ENCODE assay signal across 8 cellular contexts in genomic region chr1:166165661-166166399, GRCh38. TPM values are rescaled to one million over a fixed set of nuclear protein-coding genes. Genes with fewer than 3 reads are reported as not detected.
A peak's percentile ranks its signal among the peaks of the same experiment; 100 is the strongest.
DNase-seq lines count a peak whose midpoint lies in the region; FAIRE-seq and TF ChIP-seq lines count a peak whose summit lies in the region.

No MANE protein-coding gene starts in this region.

- H3K36me3 ChIP-seq in cardiac muscle cell (no peaks in the 10 kb centered on the region), mucosa of rectum (ENCODE audit: control insufficient read depth in 2 of 2, insufficient read depth in 2 of 2, low read length in 2 of 2) (no peaks in the 10 kb centered on the region), vagina (no peaks in the 10 kb centered on the region)

- H3K4me1 ChIP-seq in cardiac muscle cell (ENCODE audit: low read depth) (peaks cover 6% of the 10 kb centered on the region), mucosa of rectum (ENCODE audit: control insufficient read depth in 2 of 2, insufficient read depth in 2 of 2, low read length in 2 of 2) (peaks cover 22% of the 10 kb centered on the region in 2 donors), vagina (peaks cover 15% of the 10 kb centered on the region)

- peaks cover 75% of the 10 kb centered on the region for H3K27me3 ChIP-seq in cardiac muscle cell
- H3K27me3 ChIP-seq in mucosa of rectum (ENCODE audit: control insufficient read depth in 2 of 2, insufficient read depth in 2 of 2, low read length in 2 of 2): peaks cover 10 to 17% of the 10 kb centered on the region in 2 donors
- no peaks in the 10 kb centered on the region for H3K27me3 ChIP-seq in vagina

- intact Hi-C loops in cardiac septum (cut with DNase I) (loop anchor here (2.0 to 10.0 kb wide), 4 partner anchors 141 to 761 kb away; partner anchors contain the start of gene ALDH9A1), vagina (cut with DNase I) (no loop called here)

- no peak for TF ChIP-seq POLR2A in vagina (IDR thresholded peaks at IDR 0.05)

- peak overlapping the region; percentile 90 for H3K4me3 ChIP-seq in cardiac muscle cell
- peak overlapping the region; percentile 64 to 65 for H3K4me3 ChIP-seq in mucosa of rectum (ENCODE audit: low read length in 2 of 2)
- H3K4me3 ChIP-seq in vagina: peak overlapping the region; percentile 54 to 81

- no peak for FAIRE-seq in RCC 7860 (lab: Jason Lieb, UNC)

- no peak for TF ChIP-seq CTCF in cardiac muscle cell (IDR thresholded peaks at IDR 0.05; ENCODE audit: low read depth, low read length)
- TF ChIP-seq CTCF in vagina (IDR thresholded peaks at IDR 0.05): no peak

- H3K27ac ChIP-seq in cardiac muscle cell (no peak overlapping the region), mucosa of rectum (ENCODE audit: low read depth in 2 of 2, low read length in 2 of 2) (no peak overlapping the region), vagina (no peak overlapping the region)

- no peaks in the 10 kb centered on the region for H3K9me3 ChIP-seq in cardiac muscle cell (ENCODE audit: low read depth)
- no peaks in the 10 kb centered on the region for H3K9me3 ChIP-seq in mucosa of rectum (ENCODE audit: control insufficient read depth in 2 of 2, low read length in 2 of 2)
- H3K9me3 ChIP-seq in vagina: no peaks in the 10 kb centered on the region

- H3K9ac ChIP-seq in mucosa of rectum (ENCODE audit: low read depth in 1 of 2, low read length in 2 of 2): no peak overlapping the region

- peak in 1 of 2 donors; percentile 9 for DNase-seq in cardiac muscle cell (ENCODE audit: low read depth in 1 of 2, low spot score in 1 of 2)
- no peak for DNase-seq in cardiac septum (ENCODE audit: low spot score)
- peak; percentile 22 for DNase-seq in NCI-H82 treated with DMSO at 0.1 percent for 48 hours (lab: John Stamatoyannopoulos, UW; ENCODE audit: unreplicated experiment)
- peak; percentile 10 for DNase-seq in dermis blood vessel endothelial cell
- no peak for DNase-seq in vagina (ENCODE audit: extremely low spot score in 2 of 2)
- no peak for DNase-seq in RCC 7860 (ENCODE audit: low spot score)
- DNase-seq in epidermal melanocyte (ENCODE audit: insufficient read length, low spot score): no peak

RNA-seq across cellular contexts. Expression of gene FAM78B, which starts 1.0 kb away (rescaled TPM):
- total RNA-seq in cardiac muscle cell (0.06 and 0.32 TPM in 2 replicates), cardiac septum (2.7 TPM), dermis blood vessel endothelial cell (0.34 and 1.2 TPM in 2 replicates), vagina (4.4 TPM)
- 0.57 TPM in 1 of 2 replicates, not detected in the other for polyA plus RNA-seq in cardiac muscle cell

Comparison
In these comparisons a context has a peak if more than half of its experiments do, and no peak if none do; other contexts are left out.
1. DNase-seq: peak in NCI-H82 treated with DMSO at 0.1 percent for 48 hours (single experiment) and dermis blood vessel endothelial cell (single experiment); none in cardiac septum (single experiment), vagina (0 of 2), RCC 7860 (single experiment) and epidermal melanocyte (single experiment).
2. Peak in every context shown above with its lines, with median percentiles within 50 percentile points of each other: H3K4me3 ChIP-seq.